ENCODE assay signal across 28 cellular contexts in the genomic region with DNA sequence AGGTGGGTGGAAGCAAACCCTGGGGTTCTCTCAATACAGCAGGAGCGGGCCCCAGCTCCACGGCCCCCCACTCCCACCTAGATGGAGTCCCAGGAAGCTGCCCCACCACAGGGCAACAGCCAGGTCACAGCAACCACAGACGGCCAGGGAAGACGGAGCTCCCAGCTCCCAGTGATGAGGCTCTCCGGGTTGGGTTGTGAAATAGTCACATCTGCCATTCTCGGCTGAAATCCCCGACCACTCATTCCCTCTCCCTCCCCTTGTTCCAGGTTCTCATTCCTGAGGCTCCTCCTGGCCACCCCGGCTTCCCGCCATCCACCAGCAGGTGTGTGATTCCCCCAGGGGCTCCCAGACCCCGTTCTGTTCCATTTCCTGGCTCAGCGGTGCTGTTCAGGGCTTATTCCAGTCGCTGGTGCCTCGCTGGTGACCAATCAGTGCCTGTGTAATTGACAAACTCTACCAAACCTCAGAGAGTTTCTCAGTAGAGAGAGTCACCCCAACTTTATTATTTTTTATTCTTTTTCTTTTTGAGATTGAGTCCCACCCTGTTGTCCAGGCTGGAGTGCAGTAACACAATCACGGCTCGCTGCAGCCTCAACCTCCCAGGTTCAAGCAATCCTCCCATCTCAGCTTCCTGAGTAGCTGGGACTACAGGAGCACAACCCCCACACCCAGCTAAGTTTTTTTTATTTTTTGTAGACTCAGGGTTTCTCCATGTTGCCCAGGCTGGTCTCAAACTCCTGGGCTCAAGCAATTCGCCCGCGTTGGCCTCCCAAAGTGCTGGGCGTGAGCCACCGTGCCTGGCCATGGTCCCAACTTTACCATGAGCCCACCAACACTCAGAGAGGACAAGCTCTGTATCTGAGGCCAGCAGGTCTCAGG.
"Had no signal": no experiment of that assay in that cellular context is flagged by ENCODE, and none has a peak within 500 bp of the region (broad histone marks: within the 10 kb centered on the region; RNA-seq: fewer than 3 reads in every experiment).

No MANE protein-coding gene starts in this region.

- ATAC-seq: activated T-helper 17 cell treated with anti-CD3 and anti-CD28 coated beads, Interleukin-2, amount 50 U/mL, for 72 hours; heart left ventricle; lower lobe of right lung; mucosa of descending colon; psoas muscle had no signal

- H3K36me3 Mint-ChIP-seq: activated naive CD8-positive, alpha-beta T cell treated with anti-CD3 and anti-CD28 coated beads, Interleukin-2, amount 10 ng/mL, durations not matched to agents 7 days and 5 days had no signal

- H3K27ac ChIP-seq: epithelial cell of prostate, heart left ventricle, lower lobe of right lung, psoas muscle, right atrium auricular region, thyroid gland, WERI-Rb-1 had no signal

- H3K36me3 ChIP-seq: heart left ventricle, lower lobe of right lung, right atrium auricular region, thyroid gland, WERI-Rb-1 had no signal

- H3K4me3 Mint-ChIP-seq: activated naive CD8-positive, alpha-beta T cell treated with anti-CD3 and anti-CD28 coated beads, Interleukin-2, amount 10 ng/mL, durations not matched to agents 7 days and 5 days; activated T-cell treated with anti-CD3 and anti-CD28 coated beads, Interleukin-2, amount 50 U/mL, for 24 hours; activated T-helper 17 cell treated with anti-CD3 and anti-CD28 coated beads, Interleukin-2, amount 50 U/mL, for 72 hours; neural crest cell; stimulated activated naive CD8-positive, alpha-beta T cell treated with anti-CD3 and anti-CD28 coated beads, Interleukin-15, Interleukin-2, amounts not matched to agents 100 ng/mL and 50 ng/mL, for 24 hours had no signal

- H3K4me1 ChIP-seq: heart left ventricle, lower lobe of right lung, psoas muscle, right atrium auricular region, thyroid gland had no signal

- H3K27ac Mint-ChIP-seq: activated naive CD8-positive, alpha-beta T cell treated with anti-CD3 and anti-CD28 coated beads, Interleukin-2, amount 10 ng/mL, durations not matched to agents 7 days and 5 days; activated T-cell treated with anti-CD3 and anti-CD28 coated beads, Interleukin-2, amount 50 U/mL, for 24 hours; activated T-helper 17 cell treated with anti-CD3 and anti-CD28 coated beads, Interleukin-2, amount 50 U/mL, for 72 hours; stimulated activated naive CD8-positive, alpha-beta T cell treated with anti-CD3 and anti-CD28 coated beads, Interleukin-15, Interleukin-2, amounts not matched to agents 100 ng/mL and 50 ng/mL, for 24 hours had no signal

- H3K27me3 Mint-ChIP-seq: activated naive CD8-positive, alpha-beta T cell treated with anti-CD3 and anti-CD28 coated beads, Interleukin-2, amount 10 ng/mL, durations not matched to agents 7 days and 5 days; activated T-helper 17 cell treated with anti-CD3 and anti-CD28 coated beads, Interleukin-2, amount 50 U/mL, for 72 hours; stimulated activated naive CD8-positive, alpha-beta T cell treated with anti-CD3 and anti-CD28 coated beads, Interleukin-15, Interleukin-2, amounts not matched to agents 100 ng/mL and 50 ng/mL, for 24 hours had no signal

- H3K4me3 ChIP-seq: heart left ventricle, lower lobe of right lung, mucosa of descending colon, psoas muscle, right atrium auricular region, thyroid gland had no signal

- FAIRE-seq: keratinocyte, TTC549, urothelium cell line had no signal

- H3K9me3 ChIP-seq: heart left ventricle, lower lobe of right lung, mucosa of descending colon, psoas muscle, right atrium auricular region, thyroid gland had no signal

- H3K9me3 Mint-ChIP-seq: activated naive CD8-positive, alpha-beta T cell treated with anti-CD3 and anti-CD28 coated beads, Interleukin-2, amount 10 ng/mL, durations not matched to agents 7 days and 5 days; activated T-cell treated with anti-CD3 and anti-CD28 coated beads, Interleukin-2, amount 50 U/mL, for 24 hours; activated T-helper 17 cell treated with anti-CD3 and anti-CD28 coated beads, Interleukin-2, amount 50 U/mL, for 72 hours; neural crest cell; stimulated activated naive CD8-positive, alpha-beta T cell treated with anti-CD3 and anti-CD28 coated beads, Interleukin-15, Interleukin-2, amounts not matched to agents 100 ng/mL and 50 ng/mL, for 24 hours had no signal

- H3K4me1 Mint-ChIP-seq: activated naive CD8-positive, alpha-beta T cell treated with anti-CD3 and anti-CD28 coated beads, Interleukin-2, amount 10 ng/mL, durations not matched to agents 7 days and 5 days; activated T-helper 17 cell treated with anti-CD3 and anti-CD28 coated beads, Interleukin-2, amount 50 U/mL, for 72 hours; neural crest cell had no signal

- DNase-seq: activated CD4-positive, alpha-beta T cell treated with anti-CD3 and anti-CD28 coated beads for 1 hour; activated CD4-positive, alpha-beta T cell treated with anti-CD3 and anti-CD28 coated beads, Interleukin-2, amount 50 U/mL, for 4 hours; activated CD8-positive, alpha-beta memory T cell treated with anti-CD3 and anti-CD28 coated beads for 24 hours; activated CD8-positive, alpha-beta memory T cell treated with anti-CD3 and anti-CD28 coated beads, Interleukin-2, amount 50 U/mL, for 4 hours; activated naive CD4-positive, alpha-beta T cell treated with Interleukin-2 at 50 U/mL for 16 hours; activated naive CD8-positive, alpha-beta T cell treated with anti-CD3 and anti-CD28 coated beads, Interleukin-2, amount 10 ng/mL, durations not matched to agents 7 days and 5 days; activated T-cell treated with anti-CD3 and anti-CD28 coated beads, Interleukin-2, amount 50 U/mL, for 24 hours; amniotic stem cell; cerebellar nuclear complex; cortex of kidney; heart left ventricle; lower lobe of right lung; mesendoderm; mucosa of descending colon; stimulated activated CD4-positive, alpha-beta T cell treated with anti-CD3 and anti-CD28 coated beads, Interleukin-12 subunit alpha, Interleukin-12 subunit beta, amount 100 ng/mL, for 4 hours; substantia nigra; T-helper 1 cell; thyroid gland; WERI-Rb-1 had no signal
